Comparison of ENCODE assay signal across 1 cellular context in genomic region chr2:11656671-11657101, GRCh38.
TF ChIP-seq lines count a peak whose summit lies in the region.

No MANE protein-coding gene starts in this region.

TF ChIP-seq in HepG2, 621 proteins besides CTCF, POLR2A, EP300 and RAD21 (continued from another document):
- TF ChIP-seq POGK (CRISPR knock-in tag; conservative IDR thresholded peaks at IDR 0.05), result 0 out of 2 replicates have a peak, but pooled peaks have one; percentile 60
- TF ChIP-seq MAX (IDR thresholded peaks at IDR 0.05), result peak; percentile 34; the same call in 1 of the 2 replicates
- TF ChIP-seq RARA (CRISPR knock-in tag; IDR thresholded peaks at IDR 0.05), result 0 out of 2 replicates have a peak, but pooled peaks have one; percentile 20
- TF ChIP-seq UBTF (CRISPR knock-in tag; IDR thresholded peaks at IDR 0.05), result peak; percentile 99
- peak; percentile 45; the same call in 1 of the 2 replicates for TF ChIP-seq RXRA (CRISPR knock-in tag; IDR thresholded peaks at IDR 0.05)
TF ChIP-seq in HepG2: peak in this region for 26.
